16 cellular contexts compared by ENCODE assay signal in the genomic region with DNA sequence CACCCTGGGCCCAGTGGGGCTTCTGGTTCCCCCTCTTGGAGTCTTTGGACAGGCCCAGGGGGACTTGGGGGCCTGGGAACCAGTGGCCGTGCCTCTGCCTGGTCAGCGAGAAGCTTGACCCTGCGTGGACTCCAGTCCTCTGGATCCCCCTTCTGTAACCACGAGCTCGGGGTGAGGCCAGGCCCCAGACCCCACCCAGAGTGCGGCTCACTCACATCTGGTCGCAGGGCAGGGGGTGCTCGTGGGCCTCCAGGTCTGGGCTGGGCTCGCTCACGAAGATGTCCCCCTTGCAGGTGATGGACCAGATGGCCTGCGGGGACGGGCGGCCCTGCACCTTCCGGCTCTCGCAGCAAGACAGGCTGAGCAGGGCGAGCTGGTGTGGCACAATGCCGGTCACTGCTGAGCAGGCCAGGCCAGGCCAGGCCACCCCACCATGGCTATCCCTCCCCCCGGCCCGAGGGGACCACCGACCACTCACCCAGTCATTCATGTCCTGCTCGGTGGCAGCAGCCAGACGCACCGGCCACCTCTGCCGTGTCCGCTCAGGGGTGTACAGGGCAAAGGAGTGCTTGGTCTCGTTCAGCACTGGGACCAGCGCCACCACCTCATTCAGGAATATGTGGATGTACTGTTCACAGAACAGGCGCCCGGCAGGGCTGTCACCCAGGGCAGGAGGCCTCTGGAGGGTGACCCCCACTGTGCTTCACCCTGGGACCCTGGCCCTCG. TPM values are rescaled to one million over a fixed set of nuclear protein-coding genes. Genes with fewer than 3 reads are reported as not detected.
DNase-seq lines count a peak whose midpoint lies in the region; ATAC-seq, FAIRE-seq and TF ChIP-seq lines count a peak whose summit lies in the region.
"Had no signal": no experiment of that assay in that cellular context is flagged by ENCODE, and none has a peak within 500 bp of the region (broad histone marks: within the 10 kb centered on the region; RNA-seq: fewer than 3 reads in every experiment).

No MANE protein-coding gene starts in this region.

- ATAC-seq in Right ventricle myocardium inferior (no peak), left ventricle myocardium superior (no peak), RWPE2 (ENCODE audit: low read depth) (no peak), HepG2 (no peak; the same call in 2 of the 3 replicates), sciatic nerve (peak; percentile 16), GM21529 (IDR thresholded peaks at IDR 0.05; ENCODE audit: unreplicated experiment) (no peak)
- ATAC-seq in activated naive CD8-positive, alpha-beta T cell treated with anti-CD3 and anti-CD28 coated beads, Interleukin-2, amount 50 U/mL, for 24 hours = no peak

- H3K27ac ChIP-seq in RWPE2 (ENCODE audit: poor library complexity, severe bottlenecking) (no peak overlapping the region), HepG2 (ENCODE audit: extremely low read length, insufficient read depth, low read length) (no peak overlapping the region)
- H3K27ac ChIP-seq: BLaER1 treated with 17β-estradiol and CSF1 and Interleukin-3, amounts not matched to agents 10 nM and 100 nM had no signal

- H3K4me1 ChIP-seq in RWPE2 (ENCODE audit: insufficient read depth, poor library complexity, severe bottlenecking) (no peaks in the 10 kb centered on the region), HepG2 (ENCODE audit: insufficient read depth, low read length) (peaks cover 34% of the 10 kb centered on the region)

- peaks cover 12% of the 10 kb centered on the region for H3K36me3 Mint-ChIP-seq in activated naive CD8-positive, alpha-beta T cell treated with anti-CD3 and anti-CD28 coated beads, Interleukin-2, amount 50 U/mL, for 24 hours (ENCODE audit: low read depth)

- no peaks in the 10 kb centered on the region for H3K27me3 ChIP-seq in RWPE2 (ENCODE audit: insufficient read depth, poor library complexity, severe bottlenecking)
- H3K27me3 ChIP-seq in HepG2 (ENCODE audit: control insufficient read depth in 1 of 2, insufficient read depth in 2 of 2, low read length in 2 of 2) = no peaks in the 10 kb centered on the region
- H3K27me3 ChIP-seq: BLaER1 treated with 17β-estradiol and CSF1 and Interleukin-3, amounts not matched to agents 10 nM and 100 nM had no signal

- no peak overlapping the region for H2AFZ ChIP-seq in HepG2 (ENCODE audit: low read length)
- H2AFZ ChIP-seq: GM23338 had no signal

- H3K9ac ChIP-seq in HepG2 (ENCODE audit: insufficient read depth, low read depth, low read length) = no peak overlapping the region
- H3K9ac ChIP-seq: BLaER1 treated with 17β-estradiol and CSF1 and Interleukin-3, amounts not matched to agents 10 nM and 100 nM had no signal

- H3K9me3 Mint-ChIP-seq in activated naive CD8-positive, alpha-beta T cell treated with anti-CD3 and anti-CD28 coated beads, Interleukin-2, amount 50 U/mL, for 24 hours = no peaks in the 10 kb centered on the region
- H3K9me3 Mint-ChIP-seq: CD4-positive, CD25-positive, alpha-beta regulatory T cell; GM23338; H9 had no signal

- H3K36me3 ChIP-seq in RWPE2 (ENCODE audit: low read depth) = no peaks in the 10 kb centered on the region
- no peaks in the 10 kb centered on the region for H3K36me3 ChIP-seq in HepG2 (replicated peaks in 1 of 2; ENCODE audit: control insufficient read depth in 1 of 2, insufficient read depth in 2 of 2, low read length in 2 of 2)

- TF ChIP-seq CTCF in RWPE2 (IDR thresholded peaks at IDR 0.05; ENCODE audit: poor library complexity, severe bottlenecking) (no peak), HepG2 (CRISPR knock-in tag; IDR thresholded peaks at IDR 0.05) (no peak)

- H3K79me2 ChIP-seq in HepG2 (ENCODE audit: insufficient read depth, low read length) = no peaks in the 10 kb centered on the region

- DNase-seq in Right ventricle myocardium inferior (ENCODE audit: missing footprints) (peak; percentile 57), left ventricle myocardium superior (no peak), RWPE2 (ENCODE audit: low spot score) (peak; percentile 56), HepG2 (ENCODE audit: low spot score) (no peak), sciatic nerve (ENCODE audit: low spot score) (no peak), cerebellar cortex (ENCODE audit: low spot score) (no peak)
- DNase-seq in activated naive CD8-positive, alpha-beta T cell treated with anti-CD3 and anti-CD28 coated beads, Interleukin-2, amount 50 U/mL, for 24 hours = no peak
- DNase-seq: 8988T; ACHN; CD4-positive, CD25-positive, alpha-beta regulatory T cell; DMS53; H9 had no signal

- no peaks in the 10 kb centered on the region for H3K9me3 ChIP-seq in RWPE2 (ENCODE audit: severe bottlenecking)
- H3K9me3 ChIP-seq in HepG2 (ENCODE audit: low read length) = no peaks in the 10 kb centered on the region
- H3K9me3 ChIP-seq: BLaER1 treated with 17β-estradiol and CSF1 and Interleukin-3, amounts not matched to agents 10 nM and 100 nM had no signal

- intact Hi-C loops in Right ventricle myocardium inferior (cut with DNase I) (no loop called here), left ventricle myocardium superior (cut with micrococcal nuclease) (no loop called here), HepG2 (cut with micrococcal nuclease; ENCODE audit: unreplicated experiment) (no loop called here), sciatic nerve (cut with DNase I) (no loop called here)

- no peak for TF ChIP-seq EP300 in HepG2 (IDR thresholded peaks at IDR 0.05; ENCODE audit: low read depth in 2 of 2, low read length in 2 of 2)
- no peak for TF ChIP-seq EP300 in HepG2 (CRISPR knock-in tag; IDR thresholded peaks at IDR 0.05; ENCODE audit: borderline replicate concordance)

- no peak for FAIRE-seq in HepG2 (lab: Jason Lieb, UNC)

- BruUV-seq in HepG2 (replicated peaks; lab: Mats Ljungman, UMichigan) = no TSS peak

- POLR2A ChIA-PET in HepG2 (lab: Yijun Ruan, JAX) = no interaction called here

- H3K4me3 Mint-ChIP-seq in activated naive CD8-positive, alpha-beta T cell treated with anti-CD3 and anti-CD28 coated beads, Interleukin-2, amount 50 U/mL, for 24 hours = no peak overlapping the region
- H3K4me3 Mint-ChIP-seq: GM23338 had no signal

- no peaks in the 10 kb centered on the region for H3K27me3 Mint-ChIP-seq in activated naive CD8-positive, alpha-beta T cell treated with anti-CD3 and anti-CD28 coated beads, Interleukin-2, amount 50 U/mL, for 24 hours
- H3K27me3 Mint-ChIP-seq: CD4-positive, CD25-positive, alpha-beta regulatory T cell had no signal

- CTCF ChIA-PET in HepG2 (lab: Yijun Ruan, JAX; ENCODE audit: low intra/inter-chr PET ratio, low total read pairs) = no interaction called here

- TF ChIP-seq POLR2A in HepG2 (IDR thresholded peaks at IDR 0.05; ENCODE audit: insufficient read depth in 1 of 2, low read depth in 2 of 2, low read length in 2 of 2) = no peak

- in situ Hi-C loops in HepG2 (cut with HindIII; ENCODE audit: extremely low pct_ligation_motif_present, low pct_unique_long_range_greater_than_20kb) = no loop called here

- no peak overlapping the region for H3K27ac Mint-ChIP-seq in activated naive CD8-positive, alpha-beta T cell treated with anti-CD3 and anti-CD28 coated beads, Interleukin-2, amount 50 U/mL, for 24 hours
- H3K27ac Mint-ChIP-seq: GM23338 had no signal

- no peaks in the 10 kb centered on the region for H3K4me1 Mint-ChIP-seq in activated naive CD8-positive, alpha-beta T cell treated with anti-CD3 and anti-CD28 coated beads, Interleukin-2, amount 50 U/mL, for 24 hours
- H3K4me1 Mint-ChIP-seq: GM23338 had no signal

- no peak overlapping the region for H3K4me3 ChIP-seq in RWPE2 (ENCODE audit: severe bottlenecking)
- no peak overlapping the region for H3K4me3 ChIP-seq in HepG2 (replicated peaks in 1 of 3; ENCODE audit: insufficient read depth in 1 of 3, low read depth in 2 of 3, low read length in 3 of 3)
- H3K4me3 ChIP-seq: BLaER1 treated with 17β-estradiol and CSF1 and Interleukin-3, amounts not matched to agents 10 nM and 100 nM; GM23338 had no signal

- H4K20me1 ChIP-seq in HepG2 (ENCODE audit: insufficient read depth, low read length) = no peaks in the 10 kb centered on the region

- WGBS in HepG2 (ENCODE audit: low lambda C conversion rate) = 97% methylated on average over 10 of the region's 30 CpGs

- no peak overlapping the region for H3K4me2 ChIP-seq in HepG2 (ENCODE audit: low read depth, low read length)
- H3K4me2 ChIP-seq: GM23338 had no signal

- TF ChIP-seq RAD21 in HepG2 (CRISPR knock-in tag; IDR thresholded peaks at IDR 0.05) = no peak

RNA-seq across cellular contexts. Expression of a gene that starts 19.7 kb away (rescaled TPM):
- not detected for total RNA-seq in Right ventricle myocardium inferior
- not detected for total RNA-seq in left ventricle myocardium superior
- total RNA-seq in HepG2 (2016; rRNA removed; fragmentation: Illumina TruSeq; extraction: Trizol) = 4.4 and 6.1 TPM in 2 replicates
- total RNA-seq in HepG2 (2016; cell fraction: cytosol; rRNA removed; fragmentation: Illumina TruSeq; extraction: Trizol; ENCODE audit: low read depth) = 0.44 and 1.3 TPM in 2 replicates
- total RNA-seq in HepG2 (2016; cell fraction: insoluble cytoplasmic fraction; rRNA removed; fragmentation: Illumina TruSeq; extraction: Trizol) = 4.0 and 5.3 TPM in 2 replicates
- 2.9 and 3.3 TPM in 2 replicates for total RNA-seq in HepG2 (2016; cell fraction: membrane; rRNA removed; fragmentation: Illumina TruSeq; extraction: Trizol)
- total RNA-seq in HepG2 (2016; cell fraction: nucleus; rRNA removed; fragmentation: Illumina TruSeq; extraction: Trizol) = 3.8 and 5.3 TPM in 2 replicates
- 1.9 and 2.3 TPM in 2 replicates for polyA plus RNA-seq in HepG2 (2011; rRNA removed)
- polyA plus RNA-seq in HepG2 (2011; cell fraction: cytosol; rRNA removed) = 2.0 and 3.2 TPM in 2 replicates
- 2.5 and 3.0 TPM in 2 replicates for polyA plus RNA-seq in HepG2 (2011; cell fraction: nucleus; rRNA removed)
- 0.83 and 1.6 TPM in 2 replicates for polyA plus RNA-seq in HepG2 (2012)
- 0.18 and 0.37 TPM in 2 replicates for polyA plus RNA-seq in HepG2 (2016; cell fraction: cytosol; fragmentation: Illumina TruSeq; extraction: Trizol; ENCODE audit: low read depth)
- polyA plus RNA-seq in HepG2 (2016; cell fraction: insoluble cytoplasmic fraction; fragmentation: Illumina TruSeq; extraction: Trizol; ENCODE audit: low read depth) = 2.3 and 3.1 TPM in 2 replicates
- polyA plus RNA-seq in HepG2 (2016; cell fraction: membrane; fragmentation: Illumina TruSeq; extraction: Trizol; ENCODE audit: low read depth) = 0.77 and 1.0 TPM in 2 replicates
- polyA plus RNA-seq in HepG2 (2016; cell fraction: nucleus; fragmentation: Illumina TruSeq; extraction: Trizol; ENCODE audit: insufficient read depth, low read depth) = 3.6 and 4.4 TPM in 2 replicates
- polyA minus RNA-seq in HepG2 (2011; rRNA and poly(A)+ RNA removed; ENCODE audit: low replicate concordance) = 2.7 TPM in 1 of 2 replicates, not detected in the other
- 2.5 and 3.4 TPM in 2 replicates for polyA minus RNA-seq in HepG2 (2011; cell fraction: cytosol; rRNA and poly(A)+ RNA removed)
- 1.8 and 2.7 TPM in 2 replicates for polyA minus RNA-seq in HepG2 (2011; cell fraction: nucleus; rRNA and poly(A)+ RNA removed)
- total RNA-seq in sciatic nerve = not detected
- total RNA-seq: CD4-positive, CD25-positive, alpha-beta regulatory T cell; HT1080 had no signal
- polyA plus RNA-seq: CD4-positive, CD25-positive, alpha-beta regulatory T cell had no signal

RNA-seq across cellular contexts. Expression of a gene that starts 21.1 kb away (rescaled TPM):
- total RNA-seq in Right ventricle myocardium inferior = 20.9 TPM
- 25.2 TPM for total RNA-seq in left ventricle myocardium superior
- 6.3 and 8.3 TPM in 2 replicates for total RNA-seq in HepG2 (2016; rRNA removed; fragmentation: Illumina TruSeq; extraction: Trizol)
- total RNA-seq in HepG2 (2016; cell fraction: cytosol; rRNA removed; fragmentation: Illumina TruSeq; extraction: Trizol; ENCODE audit: low read depth) = 1.5 and 2.3 TPM in 2 replicates
- total RNA-seq in HepG2 (2016; cell fraction: insoluble cytoplasmic fraction; rRNA removed; fragmentation: Illumina TruSeq; extraction: Trizol) = 5.7 and 9.5 TPM in 2 replicates
- 2.0 and 2.8 TPM in 2 replicates for total RNA-seq in HepG2 (2016; cell fraction: membrane; rRNA removed; fragmentation: Illumina TruSeq; extraction: Trizol)
- 10.0 and 10.5 TPM in 2 replicates for total RNA-seq in HepG2 (2016; cell fraction: nucleus; rRNA removed; fragmentation: Illumina TruSeq; extraction: Trizol)
- polyA plus RNA-seq in HepG2 (2011; rRNA removed) = 2.3 and 2.5 TPM in 2 replicates
- polyA plus RNA-seq in HepG2 (2011; cell fraction: cytosol; rRNA removed) = 1.4 and 2.3 TPM in 2 replicates
- polyA plus RNA-seq in HepG2 (2011; cell fraction: nucleus; rRNA removed) = 15.9 and 17.4 TPM in 2 replicates
- 4.7 and 7.6 TPM in 2 replicates for polyA plus RNA-seq in HepG2 (2012)
- polyA plus RNA-seq in HepG2 (2016; cell fraction: cytosol; fragmentation: Illumina TruSeq; extraction: Trizol; ENCODE audit: low read depth) = 0.37 and 0.40 TPM in 2 replicates
- 2.7 and 2.9 TPM in 2 replicates for polyA plus RNA-seq in HepG2 (2016; cell fraction: insoluble cytoplasmic fraction; fragmentation: Illumina TruSeq; extraction: Trizol; ENCODE audit: low read depth)
- 0.61 and 0.71 TPM in 2 replicates for polyA plus RNA-seq in HepG2 (2016; cell fraction: membrane; fragmentation: Illumina TruSeq; extraction: Trizol; ENCODE audit: low read depth)
- polyA plus RNA-seq in HepG2 (2016; cell fraction: nucleus; fragmentation: Illumina TruSeq; extraction: Trizol; ENCODE audit: insufficient read depth, low read depth) = 15.6 and 16.9 TPM in 2 replicates
- 2.3 and 6.5 TPM in 2 replicates for polyA minus RNA-seq in HepG2 (2011; rRNA and poly(A)+ RNA removed; ENCODE audit: low replicate concordance)
- polyA minus RNA-seq in HepG2 (2011; cell fraction: cytosol; rRNA and poly(A)+ RNA removed) = 2.5 and 4.0 TPM in 2 replicates
- polyA minus RNA-seq in HepG2 (2011; cell fraction: nucleus; rRNA and poly(A)+ RNA removed) = 5.9 and 7.1 TPM in 2 replicates
- total RNA-seq in sciatic nerve = 34.9 TPM

RNA-seq across cellular contexts. Expression of a gene that starts 50.6 kb away (rescaled TPM):
- total RNA-seq in Right ventricle myocardium inferior = 240 TPM
- 269 TPM for total RNA-seq in left ventricle myocardium superior
- 37.2 and 54.0 TPM in 2 replicates for total RNA-seq in HepG2 (2016; rRNA removed; fragmentation: Illumina TruSeq; extraction: Trizol)
- total RNA-seq in HepG2 (2016; cell fraction: cytosol; rRNA removed; fragmentation: Illumina TruSeq; extraction: Trizol; ENCODE audit: low read depth) = 362 and 379 TPM in 2 replicates
- 32.4 and 58.8 TPM in 2 replicates for total RNA-seq in HepG2 (2016; cell fraction: insoluble cytoplasmic fraction; rRNA removed; fragmentation: Illumina TruSeq; extraction: Trizol)
- 234 and 253 TPM in 2 replicates for total RNA-seq in HepG2 (2016; cell fraction: membrane; rRNA removed; fragmentation: Illumina TruSeq; extraction: Trizol)
- 25.6 and 29.4 TPM in 2 replicates for total RNA-seq in HepG2 (2016; cell fraction: nucleus; rRNA removed; fragmentation: Illumina TruSeq; extraction: Trizol)
- 103 and 113 TPM in 2 replicates for polyA plus RNA-seq in HepG2 (2011; rRNA removed)
- polyA plus RNA-seq in HepG2 (2011; cell fraction: cytosol; rRNA removed) = 80.0 TPM in 2 replicates
- polyA plus RNA-seq in HepG2 (2011; cell fraction: nucleus; rRNA removed) = 27.5 and 33.8 TPM in 2 replicates
- polyA plus RNA-seq in HepG2 (2012) = 83.2 and 95.1 TPM in 2 replicates
- 889 and 952 TPM in 2 replicates for polyA plus RNA-seq in HepG2 (2016; cell fraction: cytosol; fragmentation: Illumina TruSeq; extraction: Trizol; ENCODE audit: low read depth)
- polyA plus RNA-seq in HepG2 (2016; cell fraction: insoluble cytoplasmic fraction; fragmentation: Illumina TruSeq; extraction: Trizol; ENCODE audit: low read depth) = 61.2 and 81.9 TPM in 2 replicates
- polyA plus RNA-seq in HepG2 (2016; cell fraction: membrane; fragmentation: Illumina TruSeq; extraction: Trizol; ENCODE audit: low read depth) = 488 and 495 TPM in 2 replicates
- polyA plus RNA-seq in HepG2 (2016; cell fraction: nucleus; fragmentation: Illumina TruSeq; extraction: Trizol; ENCODE audit: insufficient read depth, low read depth) = 59.1 and 78.9 TPM in 2 replicates
- 61.6 and 63.3 TPM in 2 replicates for polyA minus RNA-seq in HepG2 (2011; rRNA and poly(A)+ RNA removed; ENCODE audit: low replicate concordance)
- 27.4 and 34.8 TPM in 2 replicates for polyA minus RNA-seq in HepG2 (2011; cell fraction: cytosol; rRNA and poly(A)+ RNA removed)
- 22.8 and 23.6 TPM in 2 replicates for polyA minus RNA-seq in HepG2 (2011; cell fraction: nucleus; rRNA and poly(A)+ RNA removed)
- 132 TPM for total RNA-seq in sciatic nerve

Comparison
In these comparisons a context has a peak if more than half of its experiments do, and no peak if none do; other contexts are left out.
1. DNase-seq: peak in Right ventricle myocardium inferior (single experiment) and RWPE2 (single experiment); none in left ventricle myocardium superior (single experiment), HepG2 (single experiment), sciatic nerve (single experiment), cerebellar cortex (single experiment) and activated naive CD8-positive, alpha-beta T cell treated with anti-CD3 and anti-CD28 coated beads, Interleukin-2, amount 50 U/mL, for 24 hours (single experiment).